ENCODE assay signal across 28 cellular contexts in genomic region chr6:164570791-164571190, GRCh38.
"Had no signal": no experiment of that assay in that cellular context is flagged by ENCODE, and none has a peak within 500 bp of the region (broad histone marks: within the 10 kb centered on the region; RNA-seq: fewer than 3 reads in every experiment).

No MANE protein-coding gene starts in this region.

- H3K27ac Mint-ChIP-seq: natural killer cell treated with Interleukin-12 subunit alpha and Interleukin-12 subunit beta and Interleukin-15 and Interleukin-18, amount 100 ng/mL, for 72 hours; progenitor cell of endocrine pancreas; stimulated activated effector memory CD8-positive, alpha-beta T cell treated with anti-CD3 and anti-CD28 coated beads, Interleukin-12 subunit alpha, Interleukin-12 subunit beta, amount 100 ng/mL, for 72 hours; stimulated activated naive B cell treated with anti-CD40 and anti-IgM and Interleukin-4, amounts not matched to agents 10 μg/mL and 1 μg/mL and 100 μg/mL, for 72 hours; stimulated activated naive CD8-positive, alpha-beta T cell treated with anti-CD3 and anti-CD28 coated beads, Interleukin-15, Interleukin-2, amounts not matched to agents 100 ng/mL and 50 ng/mL, for 24 hours had no signal

- H3K27me3 Mint-ChIP-seq: natural killer cell treated with Interleukin-12 subunit alpha and Interleukin-12 subunit beta and Interleukin-15 and Interleukin-18, amount 100 ng/mL, for 72 hours; progenitor cell of endocrine pancreas; stimulated activated naive B cell treated with anti-CD40 and anti-IgM and Interleukin-4, amounts not matched to agents 10 μg/mL and 1 μg/mL and 100 μg/mL, for 72 hours; stimulated activated naive CD8-positive, alpha-beta T cell treated with anti-CD3 and anti-CD28 coated beads, Interleukin-15, Interleukin-2, amounts not matched to agents 100 ng/mL and 50 ng/mL, for 24 hours had no signal

- H3K4me3 Mint-ChIP-seq: natural killer cell treated with Interleukin-12 subunit alpha and Interleukin-12 subunit beta and Interleukin-15 and Interleukin-18, amount 100 ng/mL, for 72 hours; nephron progenitor cell; neural crest cell; stimulated activated effector memory CD8-positive, alpha-beta T cell treated with anti-CD3 and anti-CD28 coated beads, Interleukin-12 subunit alpha, Interleukin-12 subunit beta, amount 100 ng/mL, for 72 hours; stimulated activated naive B cell treated with anti-CD40 and anti-IgM and Interleukin-4, amounts not matched to agents 10 μg/mL and 1 μg/mL and 100 μg/mL, for 72 hours; stimulated activated naive CD8-positive, alpha-beta T cell treated with anti-CD3 and anti-CD28 coated beads, Interleukin-15, Interleukin-2, amounts not matched to agents 100 ng/mL and 50 ng/mL, for 24 hours had no signal

- H3K4me1 Mint-ChIP-seq: stimulated activated effector memory CD8-positive, alpha-beta T cell treated with anti-CD3 and anti-CD28 coated beads, Interleukin-12 subunit alpha, Interleukin-12 subunit beta, amount 100 ng/mL, for 72 hours; stimulated activated naive B cell treated with anti-CD40 and anti-IgM and Interleukin-4, amounts not matched to agents 10 μg/mL and 1 μg/mL and 100 μg/mL, for 72 hours had no signal

- H3K9me3 ChIP-seq: ovary, psoas muscle, right lobe of liver, sigmoid colon, thoracic aorta, thyroid gland, tibial nerve, upper lobe of left lung, vagina had no signal

- H3K36me3 Mint-ChIP-seq: stimulated activated effector memory CD8-positive, alpha-beta T cell treated with anti-CD3 and anti-CD28 coated beads, Interleukin-12 subunit alpha, Interleukin-12 subunit beta, amount 100 ng/mL, for 72 hours; stimulated activated naive B cell treated with anti-CD40 and anti-IgM and Interleukin-4, amounts not matched to agents 10 μg/mL and 1 μg/mL and 100 μg/mL, for 72 hours had no signal

- DNase-seq: nephron progenitor cell; occipital lobe; ovary; posterior cingulate gyrus; psoas muscle; right cardiac atrium; right lobe of liver; sigmoid colon; small intestine; stimulated activated CD4-positive, alpha-beta T cell treated with anti-CD3 and anti-CD28 coated beads, Interleukin-15, amount 100 ng/mL, for 24 hours; stimulated activated CD4-positive, alpha-beta T cell treated with anti-CD3 and anti-CD28 coated beads, Interleukin-2, amount 100 ng/mL, for 24 hours; stimulated activated CD4-positive, alpha-beta T cell treated with anti-CD3 and anti-CD28 coated beads, Interleukin-2, amount 100 ng/mL, for 48 hours; stimulated activated CD4-positive, alpha-beta T cell treated with anti-CD3 and anti-CD28 coated beads, Interleukin-4, amount 100 ng/mL, for 24 hours; stimulated activated naive B cell treated with anti-CD40 and anti-IgM and Interleukin-4, amounts not matched to agents 10 μg/mL and 1 μg/mL and 100 μg/mL, for 72 hours; stimulated activated naive CD4-positive, alpha-beta T cell treated with Interleukin-2 at 50 U/mL for 16 hours; stomach; thyroid gland; trophoblast cell; upper lobe of left lung had no signal

- ATAC-seq: natural killer cell treated with Interleukin-12 subunit alpha and Interleukin-12 subunit beta and Interleukin-15 and Interleukin-18, amount 100 ng/mL, for 72 hours; psoas muscle; right cardiac atrium; right lobe of liver; stimulated activated effector memory CD8-positive, alpha-beta T cell treated with anti-CD3 and anti-CD28 coated beads, Interleukin-12 subunit alpha, Interleukin-12 subunit beta, amount 100 ng/mL, for 72 hours; stimulated activated naive B cell treated with anti-CD40 and anti-IgM and Interleukin-4, amounts not matched to agents 10 μg/mL and 1 μg/mL and 100 μg/mL, for 72 hours had no signal

- H3K27me3 ChIP-seq: ovary, right lobe of liver, sigmoid colon, stomach, thyroid gland, tibial nerve, upper lobe of left lung, vagina had no signal

- H3K27ac ChIP-seq: ovary, parathyroid adenoma, psoas muscle, right lobe of liver, sigmoid colon, stomach, thoracic aorta, thyroid gland, tibial nerve, upper lobe of left lung, vagina had no signal
